Comparison of ENCODE assay signal across 8 cellular contexts in the genomic region with DNA sequence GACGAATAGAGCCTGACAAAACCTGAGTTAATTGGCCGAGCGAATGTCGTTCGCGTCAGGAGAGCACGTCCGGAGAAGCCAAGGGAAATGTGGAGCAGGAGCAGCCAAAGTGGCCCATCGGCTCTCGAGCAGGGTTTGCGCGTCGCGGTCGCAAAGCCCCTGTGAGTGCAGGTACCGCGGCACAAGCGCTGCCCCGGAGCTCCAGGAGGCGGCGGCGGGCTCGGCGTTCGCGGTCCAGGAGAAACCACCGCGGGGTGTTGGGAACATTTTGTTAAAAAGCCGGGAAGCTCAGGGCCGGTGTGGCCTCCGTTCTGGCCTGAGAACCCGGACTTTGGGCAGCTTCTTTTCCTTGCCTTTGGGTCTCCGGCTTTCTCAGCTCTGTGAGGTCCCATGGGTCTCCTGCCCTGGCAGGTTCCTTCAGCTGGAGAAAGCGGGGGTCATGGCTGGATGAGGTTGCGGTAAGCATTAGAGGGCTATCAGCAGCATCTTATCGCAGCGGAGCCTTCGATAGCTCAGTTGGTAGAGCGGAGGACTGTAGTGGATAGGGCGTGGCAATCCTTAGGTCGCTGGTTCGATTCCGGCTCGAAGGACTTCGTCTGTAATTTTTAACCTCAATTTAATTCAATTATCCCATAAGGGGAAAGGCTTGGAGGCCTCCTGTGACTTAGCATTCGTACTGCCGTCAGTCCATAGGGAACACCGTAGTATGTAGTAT. TPM values are rescaled to one million over a fixed set of nuclear protein-coding genes. Genes with fewer than 3 reads are reported as not detected.
DNase-seq lines count a peak whose midpoint lies in the region; ATAC-seq and TF ChIP-seq lines count a peak whose summit lies in the region.

No MANE protein-coding gene starts in this region.

- H3K27me3 ChIP-seq in SK-N-SH (ENCODE audit: insufficient read depth) = no peaks in the 10 kb centered on the region
- H3K27me3 ChIP-seq in ovary = no peaks in the 10 kb centered on the region
- no peaks in the 10 kb centered on the region for H3K27me3 ChIP-seq in thyroid gland

- peak overlapping the region; percentile 70 for H2AFZ ChIP-seq in SK-N-SH (ENCODE audit: low read depth)

- H3K9me2 ChIP-seq in SK-N-SH = no peaks in the 10 kb centered on the region

- WGBS in SK-N-SH (ENCODE audit: low lambda C conversion rate) = 3% methylated on average over 39 of the region's 48 CpGs
- 0% methylated on average over 48 of the region's 48 CpGs for WGBS in ovary, 3 donors
- 0 to 3% methylated on average over 15 to 18 of the region's 48 CpGs for WGBS in thyroid gland, 2 donors

- POLR2A ChIA-PET in SK-N-SH (lab: Yijun Ruan, JAX) = interaction anchor here (0.7 to 4.8 kb wide), 17 partner anchors 10 to 201 kb away, joined by 3 to 80 read pairs (median 8); a partner anchor contains a TSS

- H3K36me3 ChIP-seq in SK-N-SH (replicated peaks in 1 of 2; ENCODE audit: control insufficient read depth in 1 of 2, insufficient read depth in 2 of 2, low read length in 1 of 2) (peaks cover 5 to 23% of the 10 kb centered on the region in 2 experiments), ovary (no peaks in the 10 kb centered on the region), thyroid gland (peaks cover 8 to 15% of the 10 kb centered on the region in 2 donors)

- peak in 1 of 2 experiments; percentile 76; a peak in 2 of 4 replicates for TF ChIP-seq EP300 in SK-N-SH (IDR thresholded peaks at IDR 0.05; ENCODE audit: borderline replicate concordance in 1 of 2, low read depth in 1 of 2, low read length in 1 of 2)
- no peak for TF ChIP-seq EP300 in ovary (IDR thresholded peaks at IDR 0.05)

- H3F3A ChIP-seq in SK-N-SH (replicated peaks; ENCODE audit: insufficient read depth) = peaks cover 32% of the 10 kb centered on the region

- H3K4me1 ChIP-seq in SK-N-SH (ENCODE audit: control insufficient read depth in 1 of 2, insufficient read depth in 2 of 2, low read depth in 1 of 2, low read length in 1 of 2) (peaks cover 10 to 15% of the 10 kb centered on the region in 2 experiments; a peak in 2 of 4 replicates), ovary (ENCODE audit: insufficient read depth) (peaks cover 5% of the 10 kb centered on the region), thyroid gland (peaks cover 10 to 13% of the 10 kb centered on the region in 2 donors)

- peaks cover 10 to 15% of the 10 kb centered on the region in 2 donors for H3K36me3 Mint-ChIP-seq in activated naive CD4-positive, alpha-beta T cell treated with anti-CD3 and anti-CD28 coated beads, Interleukin-2, amount 50 U/mL, for 72 hours

- no peaks in the 10 kb centered on the region for H3K9me3 Mint-ChIP-seq in activated naive CD4-positive, alpha-beta T cell treated with anti-CD3 and anti-CD28 coated beads, Interleukin-2, amount 50 U/mL, for 72 hours

- DNase-seq in GM10266 (ENCODE audit: extremely low spot score) = peak; percentile 89
- DNase-seq in NCI-H1048 (lab: John Stamatoyannopoulos, UW) = peak; percentile 83
- peak; percentile 93 for DNase-seq in SK-N-SH
- peak; percentile 93 for DNase-seq in activated naive CD4-positive, alpha-beta T cell treated with anti-CD3 and anti-CD28 coated beads, Interleukin-2, amount 50 U/mL, for 72 hours (ENCODE audit: low spot score in 2 of 2)
- DNase-seq in head of caudate nucleus = peak; percentile 82 to 99 (median 95)
- DNase-seq in ovary = peak; percentile 90 to 95 (median 94)
- peak; percentile 92 for DNase-seq in thyroid gland

- ATAC-seq in HG02571 (IDR thresholded peaks at IDR 0.05; ENCODE audit: unreplicated experiment) = peak; percentile 46
- ATAC-seq in activated naive CD4-positive, alpha-beta T cell treated with anti-CD3 and anti-CD28 coated beads, Interleukin-2, amount 50 U/mL, for 72 hours = peak; percentile 70 to 74

- H3K4me2 ChIP-seq in SK-N-SH = peak overlapping the region; percentile 98

- H3K4me3 ChIP-seq in SK-N-SH (ENCODE audit: low read depth in 2 of 2, low read length in 1 of 2) (peak overlapping the region; percentile 86 to 89), ovary (peak overlapping the region; percentile 93), thyroid gland (replicated peaks in 1 of 3) (peak overlapping the region; percentile 9 to 85 (median 77))

- peak overlapping the region; percentile 100 for H3K27ac Mint-ChIP-seq in activated naive CD4-positive, alpha-beta T cell treated with anti-CD3 and anti-CD28 coated beads, Interleukin-2, amount 50 U/mL, for 72 hours

- intact Hi-C loops in head of caudate nucleus (cut with DNase I) = loop anchor here (5.0 kb wide), 1 partner anchor 37 kb away; a partner anchor contains a TSS
- intact Hi-C loops in ovary (cut with DNase I) = loop anchor here in 2 of 4 donors (5.0 kb wide), 1 partner anchor 37 kb away; a partner anchor contains a TSS
- intact Hi-C loops in thyroid gland (cut with DNase I) = no loop called here

- CTCF ChIA-PET in SK-N-SH (lab: Yijun Ruan, JAX) = interaction anchor here (0.6 to 13.5 kb wide), 23 partner anchors 9 to 1887 kb away, joined by 3 to 216 read pairs (median 6); a partner anchor contains a TSS

- no peaks in the 10 kb centered on the region for H3K79me2 ChIP-seq in SK-N-SH (ENCODE audit: insufficient read depth)

- TF ChIP-seq POLR2A in ovary (IDR thresholded peaks at IDR 0.05) (no peak), thyroid gland (IDR thresholded peaks at IDR 0.05) (peak in 1 of 2 donors; percentile 30)

- no peaks in the 10 kb centered on the region for H4K20me1 ChIP-seq in SK-N-SH (ENCODE audit: insufficient read depth)

- TF ChIP-seq CTCF in GM10266 (IDR thresholded peaks at IDR 0.05; ENCODE audit: control insufficient read depth, insufficient read depth, low read depth, missing control alignments) (no peak), SK-N-SH (IDR thresholded peaks at IDR 0.05) (peak; percentile 47), ovary (IDR thresholded peaks at IDR 0.05) (peak in 2 of 3 donors; percentile 66 to 82), thyroid gland (IDR thresholded peaks at IDR 0.05) (peak in 5 of 6 experiments; percentile 16 to 59 (median 55))

- H3K9me3 ChIP-seq in SK-N-SH = no peaks in the 10 kb centered on the region
- H3K9me3 ChIP-seq in ovary = no peaks in the 10 kb centered on the region
- no peaks in the 10 kb centered on the region for H3K9me3 ChIP-seq in thyroid gland

- peak overlapping the region; percentile 76 for H3K9ac ChIP-seq in SK-N-SH

- TF ChIP-seq RAD21 in SK-N-SH (IDR thresholded peaks at IDR 0.05; ENCODE audit: low read length) = no peak; the same call in 1 of the 2 replicates

- H3K27ac ChIP-seq in SK-N-SH (ENCODE audit: low read depth in 2 of 2, low read length in 1 of 2) (peak overlapping the region; percentile 81 to 98), ovary (peak overlapping the region; percentile 74 to 87), thyroid gland (peak overlapping the region; percentile 87 to 98 (median 94))

TF ChIP-seq in SK-N-SH, 30 proteins besides CTCF, POLR2A, EP300 and RAD21 (continues in another document):
- TF ChIP-seq POLR2AphosphoS5 (IDR thresholded peaks at IDR 0.05; ENCODE audit: low read depth, low read length) = peak; percentile 62; the same call in 1 of the 2 replicates
- TF ChIP-seq, protein P1, sequence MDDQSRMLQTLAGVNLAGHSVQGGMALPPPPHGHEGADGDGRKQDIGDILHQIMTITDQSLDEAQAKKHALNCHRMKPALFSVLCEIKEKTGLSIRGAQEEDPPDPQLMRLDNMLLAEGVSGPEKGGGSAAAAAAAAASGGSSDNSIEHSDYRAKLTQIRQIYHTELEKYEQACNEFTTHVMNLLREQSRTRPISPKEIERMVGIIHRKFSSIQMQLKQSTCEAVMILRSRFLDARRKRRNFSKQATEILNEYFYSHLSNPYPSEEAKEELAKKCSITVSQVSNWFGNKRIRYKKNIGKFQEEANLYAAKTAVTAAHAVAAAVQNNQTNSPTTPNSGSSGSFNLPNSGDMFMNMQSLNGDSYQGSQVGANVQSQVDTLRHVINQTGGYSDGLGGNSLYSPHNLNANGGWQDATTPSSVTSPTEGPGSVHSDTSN (IDR thresholded peaks at IDR 0.05) = peak; percentile 9; the same call in 1 of the 2 replicates

RNA-seq across cellular contexts. Expression of a gene that starts 1.0 kb away (rescaled TPM):
- 45.5 and 47.8 TPM in 2 replicates for polyA plus RNA-seq in SK-N-SH (2012; rRNA removed)
- 32.0 and 43.2 TPM in 2 replicates for polyA plus RNA-seq in SK-N-SH (2012; cell fraction: cytosol; rRNA removed)
- 33.7 and 37.7 TPM in 2 replicates for polyA plus RNA-seq in SK-N-SH (2012; cell fraction: nucleus; rRNA removed)
- total RNA-seq in activated naive CD4-positive, alpha-beta T cell treated with anti-CD3 and anti-CD28 coated beads, Interleukin-2, amount 50 U/mL, for 72 hours = 10 to 100 TPM; 14.1 to 21.6 TPM
- total RNA-seq in ovary = 10 to 100 TPM; 11.7 to 26.9 (median 23.9) TPM
- 10 to 100 TPM; 17.6 to 24.8 TPM for polyA plus RNA-seq in ovary
- total RNA-seq in thyroid gland = 10 to 100 TPM; 29.1 to 40.0 (median 31.6) TPM

RNA-seq across cellular contexts. Expression of a gene that starts 17.7 kb away (rescaled TPM):
- polyA plus RNA-seq in SK-N-SH (2012; rRNA removed) = 69.4 and 80.2 TPM in 2 replicates
- 25.4 and 37.4 TPM in 2 replicates for polyA plus RNA-seq in SK-N-SH (2012; cell fraction: cytosol; rRNA removed)
- 176 and 217 TPM in 2 replicates for polyA plus RNA-seq in SK-N-SH (2012; cell fraction: nucleus; rRNA removed)
- total RNA-seq in activated naive CD4-positive, alpha-beta T cell treated with anti-CD3 and anti-CD28 coated beads, Interleukin-2, amount 50 U/mL, for 72 hours = 10 to 100 TPM; 54.3 to 68.0 TPM
- total RNA-seq in ovary = 100 to 1,000 TPM in 1 of 7 donors, 10 to 100 TPM in 6; 26.5 to 101 (median 73.9) TPM
- polyA plus RNA-seq in ovary = 10 to 100 TPM; 41.7 to 66.2 TPM
- 10 to 100 TPM; 43.3 to 93.8 (median 78.9) TPM for total RNA-seq in thyroid gland

RNA-seq across cellular contexts. Expression of a gene that starts 21.0 kb away (rescaled TPM):
- polyA plus RNA-seq in SK-N-SH (2012; rRNA removed) (876 and 1,851 TPM in 2 replicates), ovary (100 to 1,000 TPM; 379 to 588 TPM)
- polyA plus RNA-seq in SK-N-SH (2012; cell fraction: cytosol; rRNA removed) = 1,232 and 1,463 TPM in 2 replicates
- 356 and 431 TPM in 2 replicates for polyA plus RNA-seq in SK-N-SH (2012; cell fraction: nucleus; rRNA removed)
- total RNA-seq in activated naive CD4-positive, alpha-beta T cell treated with anti-CD3 and anti-CD28 coated beads, Interleukin-2, amount 50 U/mL, for 72 hours = 100 to 1,000 TPM; 263 to 344 TPM
- total RNA-seq in ovary (100 to 1,000 TPM; 201 to 319 (median 264) TPM), thyroid gland (100 to 1,000 TPM; 235 to 467 (median 261) TPM)

RNA-seq across cellular contexts. Expression of a gene that starts 28.0 kb away (rescaled TPM):
- polyA plus RNA-seq in SK-N-SH (2012; rRNA removed) = 184 and 286 TPM in 2 replicates
- polyA plus RNA-seq in SK-N-SH (2012; cell fraction: cytosol; rRNA removed) = 96.2 and 169 TPM in 2 replicates
- 206 and 267 TPM in 2 replicates for polyA plus RNA-seq in SK-N-SH (2012; cell fraction: nucleus; rRNA removed)
- under 1 TPM; 0.52 to 0.78 TPM for total RNA-seq in activated naive CD4-positive, alpha-beta T cell treated with anti-CD3 and anti-CD28 coated beads, Interleukin-2, amount 50 U/mL, for 72 hours
- 100 to 1,000 TPM; 121 to 321 (median 264) TPM for total RNA-seq in ovary
- polyA plus RNA-seq in ovary = 100 to 1,000 TPM in 1 of 2 donors, 1 to 10 TPM in 1; 8.6 to 177 TPM
- total RNA-seq in thyroid gland = 10 to 100 TPM; 18.6 to 45.4 (median 29.3) TPM

RNA-seq across cellular contexts. Expression of a gene that starts 36.1 kb away (rescaled TPM):
- polyA plus RNA-seq in SK-N-SH (2012; rRNA removed) = 6.5 and 10.3 TPM in 2 replicates
- polyA plus RNA-seq in SK-N-SH (2012; cell fraction: cytosol; rRNA removed) = 5.2 and 7.6 TPM in 2 replicates
- 12.4 and 21.0 TPM in 2 replicates for polyA plus RNA-seq in SK-N-SH (2012; cell fraction: nucleus; rRNA removed)
- total RNA-seq in activated naive CD4-positive, alpha-beta T cell treated with anti-CD3 and anti-CD28 coated beads, Interleukin-2, amount 50 U/mL, for 72 hours = 10 to 100 TPM; 10.6 to 16.3 TPM
- 10 to 100 TPM in 1 of 7 donors, 1 to 10 TPM in 6; 1.3 to 10.7 (median 8.0) TPM for total RNA-seq in ovary
- 1 to 10 TPM; 2.7 to 3.9 TPM for polyA plus RNA-seq in ovary
- total RNA-seq in thyroid gland = 1 to 10 TPM in 3 of 4 donors, under 1 TPM in 1; 0.44 to 2.3 (median 1.7) TPM

Comparison
In these comparisons a context has a peak if more than half of its experiments do, and no peak if none do; other contexts are left out.
1. Peak in every context shown above with its lines: DNase-seq, ATAC-seq, H3K4me3 ChIP-seq and H3K27ac ChIP-seq.